In genomic region chr18:3264362-3264761, GRCh38 we compare ENCODE assay signal across 9 cellular contexts. TPM values are rescaled to one million over a fixed set of nuclear protein-coding genes. Genes with fewer than 3 reads are reported as not detected.
DNase-seq lines count a peak whose midpoint lies in the region; ATAC-seq and TF ChIP-seq lines count a peak whose summit lies in the region.
"Had no signal": no experiment of that assay in that cellular context is flagged by ENCODE, and none has a peak within 500 bp of the region (broad histone marks: within the 10 kb centered on the region; RNA-seq: fewer than 3 reads in every experiment).

No MANE protein-coding gene starts in this region.

- peak overlapping the region; percentile 61 for H3K4me2 ChIP-seq in fibroblast of lung (ENCODE audit: extremely low read depth, insufficient read depth, low read length)

- peak overlapping the region in 2 of 4 experiments; percentile 84 to 85 for H3K4me3 ChIP-seq in fibroblast of lung (replicated peaks in 1 of 4; ENCODE audit: control extremely low read depth in 1 of 4, insufficient read depth in 1 of 4, low read depth in 3 of 4, low read length in 4 of 4)

- peak overlapping the region; percentile 94 for H3K4me3 Mint-ChIP-seq in activated CD8-positive, alpha-beta memory T cell treated with anti-CD3 and anti-CD28 coated beads, Interleukin-2, amount 10 ng/mL, durations not matched to agents 7 days and 5 days
- H3K4me3 Mint-ChIP-seq in activated B cell treated with CpG ODN at 0.5 μM for 24 hours: peak overlapping the region; percentile 6
- peak overlapping the region; percentile 1 to 67 for H3K4me3 Mint-ChIP-seq in stimulated activated naive CD8-positive, alpha-beta T cell treated with anti-CD3 and anti-CD28 coated beads, Interleukin-15, amount 100 ng/mL, for 72 hours

- intact Hi-C loops in activated B cell treated with CpG ODN at 0.5 μM for 24 hours (cut with micrococcal nuclease): loop anchor here (5.0 kb wide), 3 partner anchors 138 to 692 kb away; partner anchors contain the start of genes METTL4, NDC80 and TGIF1

- peaks cover 24% of the 10 kb centered on the region for H3K4me1 ChIP-seq in fibroblast of lung (ENCODE audit: control insufficient read depth, extremely low read depth, insufficient read depth, low read length)

- H3K27ac ChIP-seq in fibroblast of lung (ENCODE audit: insufficient read depth, low read length): no peak overlapping the region

- no peak for ATAC-seq in activated CD8-positive, alpha-beta memory T cell treated with anti-CD3 and anti-CD28 coated beads, Interleukin-2, amount 10 ng/mL, durations not matched to agents 7 days and 5 days
- no peak for ATAC-seq in activated B cell treated with CpG ODN at 0.5 μM for 24 hours (ENCODE audit: low read depth)
- ATAC-seq in stimulated activated naive CD8-positive, alpha-beta T cell treated with anti-CD3 and anti-CD28 coated beads, Interleukin-15, amount 100 ng/mL, for 72 hours: no peak
- no peak for ATAC-seq in HG03159 (IDR thresholded peaks at IDR 0.05; ENCODE audit: unreplicated experiment)

- H4K20me1 ChIP-seq in fibroblast of lung (ENCODE audit: control insufficient read depth, extremely low read depth, insufficient read depth, low read length): peaks cover 12% of the 10 kb centered on the region

- TF ChIP-seq CTCF in activated B cell treated with CpG ODN at 0.5 μM for 24 hours (IDR thresholded peaks at IDR 0.05) (no peak), fibroblast of lung (conservative IDR thresholded peaks at IDR 0.05 in 1 of 2, IDR thresholded peaks at IDR 0.05 in 1 of 2; ENCODE audit: low read depth in 1 of 2, low read length in 2 of 2) (no peak)

- H3K9me3 Mint-ChIP-seq in activated CD8-positive, alpha-beta memory T cell treated with anti-CD3 and anti-CD28 coated beads, Interleukin-2, amount 10 ng/mL, durations not matched to agents 7 days and 5 days (ENCODE audit: low read depth): no peaks in the 10 kb centered on the region
- H3K9me3 Mint-ChIP-seq in activated B cell treated with CpG ODN at 0.5 μM for 24 hours: no peaks in the 10 kb centered on the region
- no peaks in the 10 kb centered on the region for H3K9me3 Mint-ChIP-seq in stimulated activated naive CD8-positive, alpha-beta T cell treated with anti-CD3 and anti-CD28 coated beads, Interleukin-15, amount 100 ng/mL, for 72 hours

- H3K36me3 ChIP-seq in fibroblast of lung (ENCODE audit: control insufficient read depth, insufficient read depth, low read length): peaks cover 2% of the 10 kb centered on the region

- no peak overlapping the region for H2AFZ ChIP-seq in fibroblast of lung (ENCODE audit: low read length)

- no peaks in the 10 kb centered on the region for H3K27me3 Mint-ChIP-seq in activated CD8-positive, alpha-beta memory T cell treated with anti-CD3 and anti-CD28 coated beads, Interleukin-2, amount 10 ng/mL, durations not matched to agents 7 days and 5 days
- H3K27me3 Mint-ChIP-seq in activated B cell treated with CpG ODN at 0.5 μM for 24 hours: no peaks in the 10 kb centered on the region
- no peaks in the 10 kb centered on the region for H3K27me3 Mint-ChIP-seq in stimulated activated naive CD8-positive, alpha-beta T cell treated with anti-CD3 and anti-CD28 coated beads, Interleukin-15, amount 100 ng/mL, for 72 hours

- POLR2A ChIA-PET in activated B cell treated with CpG ODN at 0.5 μM for 24 hours (lab: Charles Lee): interaction anchor here (2.8 to 5.7 kb wide), 2 partner anchors 14 to 15 kb away, joined by 7 to 166 read pairs; partner anchors contain the start of gene MYL12A

- peaks cover 32% of the 10 kb centered on the region for H3K36me3 Mint-ChIP-seq in activated CD8-positive, alpha-beta memory T cell treated with anti-CD3 and anti-CD28 coated beads, Interleukin-2, amount 10 ng/mL, durations not matched to agents 7 days and 5 days
- peaks cover 13% of the 10 kb centered on the region for H3K36me3 Mint-ChIP-seq in activated B cell treated with CpG ODN at 0.5 μM for 24 hours (ENCODE audit: low read depth)

- H3K79me2 ChIP-seq in fibroblast of lung (ENCODE audit: control insufficient read depth, insufficient read depth, low read length): peaks cover 76% of the 10 kb centered on the region

- DNase-seq in activated CD8-positive, alpha-beta memory T cell treated with anti-CD3 and anti-CD28 coated beads, Interleukin-2, amount 10 ng/mL, durations not matched to agents 7 days and 5 days: no peak
- no peak for DNase-seq in activated CD8-positive, alpha-beta memory T cell treated with anti-CD3 and anti-CD28 coated beads, Interleukin-2, amount 50 U/mL, for 48 hours
- no peak for DNase-seq in activated B cell treated with CpG ODN at 0.5 μM for 24 hours
- no peak for DNase-seq in fibroblast of lung (ENCODE audit: low read depth in 2 of 2)
- DNase-seq in stimulated activated naive CD8-positive, alpha-beta T cell treated with anti-CD3 and anti-CD28 coated beads, Interleukin-15, amount 100 ng/mL, for 72 hours: no peak
- no peak for DNase-seq in NCI-H187 treated with DMSO at 0.1 percent for 48 hours (lab: John Stamatoyannopoulos, UW)
- no peak for DNase-seq in NCI-H524 treated with DMSO at 0.1 percent for 48 hours (lab: John Stamatoyannopoulos, UW)
- DNase-seq: NCI-H1436 treated with DMSO at 0.1 percent for 48 hours had no signal

- no peak overlapping the region for H3K9ac ChIP-seq in fibroblast of lung (ENCODE audit: insufficient read depth, low read length)

- peaks cover 65% of the 10 kb centered on the region for H3K4me1 Mint-ChIP-seq in activated CD8-positive, alpha-beta memory T cell treated with anti-CD3 and anti-CD28 coated beads, Interleukin-2, amount 10 ng/mL, durations not matched to agents 7 days and 5 days
- peaks cover 80% of the 10 kb centered on the region for H3K4me1 Mint-ChIP-seq in activated B cell treated with CpG ODN at 0.5 μM for 24 hours
- peaks cover 80% of the 10 kb centered on the region for H3K4me1 Mint-ChIP-seq in stimulated activated naive CD8-positive, alpha-beta T cell treated with anti-CD3 and anti-CD28 coated beads, Interleukin-15, amount 100 ng/mL, for 72 hours

- H3K27me3 ChIP-seq in fibroblast of lung (ENCODE audit: control insufficient read depth, insufficient read depth, low read length): no peaks in the 10 kb centered on the region

- CTCF ChIA-PET in activated CD8-positive, alpha-beta memory T cell treated with anti-CD3 and anti-CD28 coated beads, Interleukin-2, amount 10 ng/mL, durations not matched to agents 7 days and 5 days (lab: Charles Lee): interaction anchor here (1.0 to 4.5 kb wide), 7 partner anchors 16 to 330 kb away, joined by 3 to 14 read pairs (median 5); partner anchors contain the start of gene MYL12A
- CTCF ChIA-PET in activated B cell treated with CpG ODN at 0.5 μM for 24 hours (lab: Charles Lee): interaction anchor here (1.8 kb wide), 1 partner anchor 33 kb away, joined by 5 read pairs; no protein-coding TSS in a partner anchor

- H3K9me3 ChIP-seq in fibroblast of lung (ENCODE audit: control insufficient read depth, insufficient read depth, low read depth, low read length): no peaks in the 10 kb centered on the region

- H3K27ac Mint-ChIP-seq in activated CD8-positive, alpha-beta memory T cell treated with anti-CD3 and anti-CD28 coated beads, Interleukin-2, amount 10 ng/mL, durations not matched to agents 7 days and 5 days: peak overlapping the region; percentile 5
- peak overlapping the region; percentile 8 for H3K27ac Mint-ChIP-seq in activated B cell treated with CpG ODN at 0.5 μM for 24 hours
- no peak overlapping the region for H3K27ac Mint-ChIP-seq in stimulated activated naive CD8-positive, alpha-beta T cell treated with anti-CD3 and anti-CD28 coated beads, Interleukin-15, amount 100 ng/mL, for 72 hours

RNA-seq across cellular contexts. Expression of gene MYL12B, which starts 2.4 kb away (rescaled TPM):
- total RNA-seq in activated CD8-positive, alpha-beta memory T cell treated with anti-CD3 and anti-CD28 coated beads, Interleukin-2, amount 10 ng/mL, durations not matched to agents 7 days and 5 days: 100 to 1,000 TPM; 313 to 322 TPM
- total RNA-seq in activated B cell treated with CpG ODN at 0.5 μM for 24 hours: 185 and 198 TPM in 2 replicates
- 259 and 473 TPM in 2 replicates for total RNA-seq in fibroblast of lung
- polyA plus RNA-seq in fibroblast of lung: 874 and 1,122 TPM in 2 replicates
- polyA plus RNA-seq in fibroblast of lung (2012): 666 and 755 TPM in 2 replicates
- polyA minus RNA-seq in fibroblast of lung (ENCODE audit: low replicate concordance): 118 and 227 TPM in 2 replicates

RNA-seq across cellular contexts. Expression of gene MYL12A, which starts 16.8 kb away (rescaled TPM):
- total RNA-seq in activated CD8-positive, alpha-beta memory T cell treated with anti-CD3 and anti-CD28 coated beads, Interleukin-2, amount 10 ng/mL, durations not matched to agents 7 days and 5 days: 100 to 1,000 TPM; 722 to 787 TPM
- total RNA-seq in activated B cell treated with CpG ODN at 0.5 μM for 24 hours: 394 and 395 TPM in 2 replicates
- 499 and 826 TPM in 2 replicates for total RNA-seq in fibroblast of lung
- 985 and 1,436 TPM in 2 replicates for polyA plus RNA-seq in fibroblast of lung
- 632 and 849 TPM in 2 replicates for polyA plus RNA-seq in fibroblast of lung (2012)
- polyA minus RNA-seq in fibroblast of lung (ENCODE audit: low replicate concordance): 155 and 256 TPM in 2 replicates

RNA-seq across cellular contexts. Expression of gene MYOM1, which starts 44.6 kb away (rescaled TPM):
- 1 to 10 TPM; 1.6 to 3.8 TPM for total RNA-seq in activated CD8-positive, alpha-beta memory T cell treated with anti-CD3 and anti-CD28 coated beads, Interleukin-2, amount 10 ng/mL, durations not matched to agents 7 days and 5 days
- total RNA-seq in activated B cell treated with CpG ODN at 0.5 μM for 24 hours: 4.1 and 4.9 TPM in 2 replicates
- total RNA-seq in fibroblast of lung: 0.26 and 0.83 TPM in 2 replicates
- 0.05 and 0.07 TPM in 2 replicates for polyA plus RNA-seq in fibroblast of lung
- 0.06 and 0.07 TPM in 2 replicates for polyA plus RNA-seq in fibroblast of lung (2012)
- 0.22 TPM in 1 of 2 replicates, not detected in the other for polyA minus RNA-seq in fibroblast of lung (ENCODE audit: low replicate concordance)

Comparison
In these comparisons a context has a peak if more than half of its experiments do, and no peak if none do; other contexts are left out.
1. H3K27ac Mint-ChIP-seq: peak in activated CD8-positive, alpha-beta memory T cell treated with anti-CD3 and anti-CD28 coated beads, Interleukin-2, amount 10 ng/mL, durations not matched to agents 7 days and 5 days (single experiment) and activated B cell treated with CpG ODN at 0.5 μM for 24 hours (single experiment); none in stimulated activated naive CD8-positive, alpha-beta T cell treated with anti-CD3 and anti-CD28 coated beads, Interleukin-15, amount 100 ng/mL, for 72 hours (0 of 2).
2. H3K4me3 Mint-ChIP-seq: peak in every context shown above with its lines; median percentile 94 in activated CD8-positive, alpha-beta memory T cell treated with anti-CD3 and anti-CD28 coated beads, Interleukin-2, amount 10 ng/mL, durations not matched to agents 7 days and 5 days; 34 in stimulated activated naive CD8-positive, alpha-beta T cell treated with anti-CD3 and anti-CD28 coated beads, Interleukin-15, amount 100 ng/mL, for 72 hours; 6 in activated B cell treated with CpG ODN at 0.5 μM for 24 hours.